ENCODE assay signal across 8 cellular contexts in genomic region chr7:15199482-15199881, GRCh38.
DNase-seq lines count a peak whose midpoint lies in the region; ATAC-seq and TF ChIP-seq lines count a peak whose summit lies in the region.

No MANE protein-coding gene starts in this region.

- no TSS peak for BruUV-seq in A673 (replicated peaks; lab: Mats Ljungman, UMichigan)

- POLR2A ChIA-PET in A673 (lab: Charles Lee; ENCODE audit: low non-redundant PET), result no interaction called here

- peak; percentile 59 for TF ChIP-seq CTCF in A673 (conservative IDR thresholded peaks at IDR 0.05; ENCODE audit: low read depth, low read length)
- TF ChIP-seq CTCF in GM10266 (IDR thresholded peaks at IDR 0.05; ENCODE audit: control insufficient read depth, insufficient read depth, low read depth, missing control alignments), result peak; percentile 8
- peak; percentile 39 for TF ChIP-seq CTCF in fibroblast of the aortic adventitia (IDR thresholded peaks at IDR 0.05; ENCODE audit: insufficient read depth, low read length)
- no peak for TF ChIP-seq CTCF in coronary artery (IDR thresholded peaks at IDR 0.05)

- no peaks in the 10 kb centered on the region for H3K36me3 ChIP-seq in A673 (ENCODE audit: insufficient read depth, low read length, poor library complexity, severe bottlenecking)

- no peaks in the 10 kb centered on the region for H3K9me3 ChIP-seq in A673 (ENCODE audit: low read depth, low read length, poor library complexity, severe bottlenecking)

- DNase-seq in A673 (ENCODE audit: low spot score), result peak; percentile 22
- DNase-seq in GM10266 (ENCODE audit: extremely low spot score), result no peak
- peak; percentile 32 for DNase-seq in RPMI7951 (ENCODE audit: low read depth)
- DNase-seq in fibroblast of the aortic adventitia (ENCODE audit: low read depth), result peak; percentile 50
- no peak for DNase-seq in coronary artery (ENCODE audit: low spot score)
- DNase-seq in activated CD4-positive, alpha-beta T cell treated with anti-CD3 and anti-CD28 coated beads, Interleukin-2, amount 50 U/mL, for 1 hour, result no peak
- no peak for DNase-seq in activated gamma-delta T cell treated with Interleukin-2 at 50 U/mL for 16 hours

- intact Hi-C loops in A673 (cut with micrococcal nuclease; ENCODE audit: unreplicated experiment), result loop anchor here (2.0 to 10.0 kb wide), 2 partner anchors 485 to 873 kb away; no protein-coding TSS in a partner anchor

- H3K4me1 ChIP-seq in A673 (ENCODE audit: insufficient read depth, low read length, poor library complexity, severe bottlenecking), result peaks cover 9% of the 10 kb centered on the region

- H3K27ac ChIP-seq in A673 (ENCODE audit: low read depth, low read length, poor library complexity, severe bottlenecking) (no peak overlapping the region), coronary artery (no peak overlapping the region)

- CTCF ChIA-PET in A673 (lab: Charles Lee), result no interaction called here

- H3K27me3 ChIP-seq in A673 (replicated peaks; ENCODE audit: insufficient read depth, low read depth, low read length, poor library complexity), result no peaks in the 10 kb centered on the region

- no peak for ATAC-seq in GM19351 (IDR thresholded peaks at IDR 0.05; ENCODE audit: unreplicated experiment)

- H3K4me3 ChIP-seq in A673 (ENCODE audit: low read depth, low read length, poor library complexity, severe bottlenecking) (no peak overlapping the region), fibroblast of the aortic adventitia (ENCODE audit: low read depth, low read length) (no peak overlapping the region), coronary artery (no peak overlapping the region)

Comparison
In these comparisons a context has a peak if more than half of its experiments do, and no peak if none do; other contexts are left out.
1. DNase-seq: peak in A673 (single experiment), RPMI7951 (single experiment) and fibroblast of the aortic adventitia (single experiment); none in GM10266 (single experiment), coronary artery (single experiment), activated CD4-positive, alpha-beta T cell treated with anti-CD3 and anti-CD28 coated beads, Interleukin-2, amount 50 U/mL, for 1 hour (single experiment) and activated gamma-delta T cell treated with Interleukin-2 at 50 U/mL for 16 hours (single experiment).